Comparison of ENCODE assay signal across 8 cellular contexts in the genomic region with DNA sequence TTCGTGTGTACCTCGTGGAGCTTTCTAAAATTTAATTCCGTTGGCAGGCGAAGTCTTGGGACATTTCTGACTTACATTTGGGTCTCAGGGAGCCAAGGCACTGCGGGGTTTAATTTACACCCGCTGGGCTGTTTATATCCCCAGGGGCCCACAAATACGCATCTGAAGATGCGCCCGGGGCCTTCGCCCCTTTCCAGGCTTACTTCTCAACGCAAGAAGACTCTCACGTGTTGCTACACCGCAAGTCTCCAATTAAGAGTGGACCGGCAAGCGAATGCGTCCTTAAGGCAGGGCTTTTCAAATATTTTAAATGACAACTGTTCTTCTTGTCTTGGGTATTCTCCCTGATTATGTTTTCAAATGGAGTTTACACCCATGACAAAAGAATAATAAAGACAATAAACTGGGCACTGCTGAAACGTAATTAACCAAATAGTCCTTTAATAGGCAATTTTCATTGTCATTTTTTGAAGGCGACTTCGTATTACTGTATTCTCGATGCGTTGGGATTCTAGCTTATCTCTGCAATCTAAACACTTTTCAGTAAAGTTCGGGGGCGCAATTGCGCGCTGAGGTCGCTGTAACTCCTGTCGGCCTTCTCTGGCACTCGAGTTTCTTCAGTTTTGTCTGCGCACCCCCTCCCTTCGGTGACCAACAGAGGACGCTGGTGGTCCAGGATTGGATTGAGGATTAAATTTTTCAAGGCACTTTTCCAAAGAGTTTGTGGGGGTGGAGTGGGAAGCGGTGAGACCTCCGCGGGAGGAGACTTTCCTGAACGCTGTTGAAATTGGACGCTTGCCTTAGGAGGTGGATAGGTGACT.
A peak's percentile ranks its signal among the peaks of the same experiment; 100 is the strongest.
DNase-seq lines count a peak whose midpoint lies in the region; ATAC-seq and TF ChIP-seq lines count a peak whose summit lies in the region.

No MANE protein-coding gene starts in this region.

- H3K36me3 ChIP-seq in subcutaneous abdominal adipose tissue (ENCODE audit: control insufficient read depth in 5 of 5, insufficient read depth in 5 of 5, low read length in 5 of 5): peaks cover 0 to 3% (median 0%) of the 10 kb centered on the region in 5 donors

- H3K4me1 ChIP-seq in subcutaneous abdominal adipose tissue (ENCODE audit: control insufficient read depth in 5 of 5, insufficient read depth in 5 of 5, low read length in 5 of 5): peaks cover 2 to 61% (median 53%) of the 10 kb centered on the region in 5 donors

- TF ChIP-seq POLR2A in GM18505 (IDR thresholded peaks at IDR 0.05; ENCODE audit: borderline replicate concordance, extremely low read depth, insufficient read depth, insufficient read length): no peak

- peak overlapping the region; percentile 71 for H3K27ac ChIP-seq in 22Rv1
- H3K27ac ChIP-seq in subcutaneous abdominal adipose tissue (ENCODE audit: low read depth, low read length): no peak overlapping the region

- ATAC-seq in GM18505 (IDR thresholded peaks at IDR 0.05; ENCODE audit: unreplicated experiment) (no peak), HG02852 (IDR thresholded peaks at IDR 0.05; ENCODE audit: unreplicated experiment) (no peak)

- DNase-seq in ELR (ENCODE audit: low read depth) (peak; percentile 88), NCI-H82 treated with DMSO at 0.1 percent for 48 hours (lab: John Stamatoyannopoulos, UW; ENCODE audit: unreplicated experiment) (peak; percentile 34), cardiac fibroblast (ENCODE audit: low read depth in 2 of 2) (peak; percentile 79 to 85), kidney glomerular epithelial cell (lab: John Stamatoyannopoulos, UW) (peak; percentile 84)

- H3K9ac ChIP-seq in subcutaneous abdominal adipose tissue (ENCODE audit: low read length in 5 of 5): peak overlapping the region in 2 of 5 donors; percentile 10 to 44

- no peaks in the 10 kb centered on the region for H3K9me3 ChIP-seq in subcutaneous abdominal adipose tissue (ENCODE audit: control insufficient read depth in 5 of 5, low read length in 5 of 5)

- peak; percentile 97 for TF ChIP-seq CTCF in 22Rv1 (IDR thresholded peaks at IDR 0.05)
- TF ChIP-seq CTCF in cardiac fibroblast (IDR thresholded peaks at IDR 0.05; ENCODE audit: low read depth, low read length): peak; percentile 99

- peak overlapping the region; percentile 28 to 58 for H3K4me3 ChIP-seq in cardiac fibroblast (replicated peaks in 1 of 2; ENCODE audit: low read depth in 2 of 2, low read length in 2 of 2)
- peak overlapping the region; percentile 64 to 75 (median 69) for H3K4me3 ChIP-seq in subcutaneous abdominal adipose tissue (ENCODE audit: low read depth in 1 of 5, low read length in 5 of 5)

- H3K27me3 ChIP-seq in subcutaneous abdominal adipose tissue (ENCODE audit: control insufficient read depth in 5 of 5, insufficient read depth in 4 of 5, low read length in 5 of 5): peaks cover 0 to 19% (median 15%) of the 10 kb centered on the region in 5 donors

Comparison
In these comparisons a context has a peak if more than half of its experiments do, and no peak if none do; other contexts are left out.
1. DNase-seq: peak in every context shown above with its lines; median percentile 88 in ELR; 84 in kidney glomerular epithelial cell; 82 in cardiac fibroblast; 34 in NCI-H82 treated with DMSO at 0.1 percent for 48 hours.